Comparison of ENCODE assay signal across 25 cellular contexts in the genomic region with DNA sequence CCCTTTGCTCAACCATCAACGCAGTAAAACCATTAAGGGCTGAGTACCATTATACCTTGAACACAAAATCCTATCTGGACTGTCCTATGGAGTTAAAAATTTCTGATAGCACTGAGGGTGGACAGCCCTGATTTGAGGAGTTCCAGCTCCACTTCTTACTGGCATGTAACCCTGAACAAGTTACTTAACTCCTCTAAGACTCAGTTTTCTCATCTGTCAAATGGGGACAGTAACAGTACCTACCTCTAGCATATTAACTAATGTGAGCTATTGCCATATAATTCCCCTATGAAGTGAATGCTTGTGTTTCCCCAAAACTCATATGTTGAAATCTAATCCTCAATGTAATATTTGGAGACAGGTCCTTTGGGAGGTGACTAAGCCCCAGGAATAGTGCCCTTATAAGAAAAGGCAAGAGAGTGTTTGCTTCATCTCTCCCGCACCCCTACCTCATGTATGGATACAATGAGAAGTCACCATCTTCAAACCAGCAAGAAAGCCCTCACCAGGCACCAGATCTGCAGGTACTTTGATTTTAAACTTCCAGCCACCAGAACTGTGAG.
"Had no signal": no experiment of that assay in that cellular context is flagged by ENCODE, and none has a peak within 500 bp of the region (broad histone marks: within the 10 kb centered on the region; RNA-seq: fewer than 3 reads in every experiment).

No MANE protein-coding gene starts in this region.

- DNase-seq: cortex of kidney; dorsolateral prefrontal cortex; effector memory CD4-positive, alpha-beta T cell; foreskin melanocyte; head of caudate nucleus; kidney; left colon; left ventricle myocardium superior; mesenchymal stem cell; midbrain; nephron progenitor cell; stimulated activated CD4-positive, alpha-beta T cell treated with anti-CD3 and anti-CD28 coated beads, Interleukin-2, amount 100 ng/mL, for 24 hours; stimulated activated CD4-positive, alpha-beta T cell treated with anti-CD3 and anti-CD28 coated beads, Interleukin-4, amount 100 ng/mL, for 4 hours; stimulated activated naive B cell treated with anti-CD40 and anti-IgM and Interleukin-4, amounts not matched to agents 10 μg/mL and 1 μg/mL and 100 μg/mL, for 72 hours; stimulated activated naive CD8-positive, alpha-beta T cell treated with anti-CD3 and anti-CD28 coated beads, Interleukin-15, amount 100 ng/mL, for 72 hours; testis; upper lobe of right lung had no signal

- H3K27me3 Mint-ChIP-seq: stimulated activated naive CD8-positive, alpha-beta T cell treated with anti-CD3 and anti-CD28 coated beads, Interleukin-15, amount 100 ng/mL, for 72 hours had no signal

- ATAC-seq: left colon; left ventricle myocardium superior; sciatic nerve; stimulated activated naive B cell treated with anti-CD40 and anti-IgM and Interleukin-4, amounts not matched to agents 10 μg/mL and 1 μg/mL and 100 μg/mL, for 72 hours; stimulated activated naive CD8-positive, alpha-beta T cell treated with anti-CD3 and anti-CD28 coated beads, Interleukin-15, amount 100 ng/mL, for 72 hours had no signal

- H3K36me3 ChIP-seq: esophagus muscularis mucosa, upper lobe of right lung, vagina had no signal

- H3K9ac ChIP-seq: parathyroid adenoma had no signal

- H3K9me3 ChIP-seq: testis, upper lobe of right lung, vagina had no signal

- H3K27me3 ChIP-seq: dorsolateral prefrontal cortex, esophagus muscularis mucosa, hepatocyte, testis, tibial nerve, upper lobe of right lung, vagina had no signal

- H3K4me2 ChIP-seq: hepatocyte had no signal

- H3K4me3 ChIP-seq: dorsolateral prefrontal cortex, esophagus muscularis mucosa, hepatocyte, lung, testis, tibial nerve, upper lobe of right lung, vagina had no signal

- H3K4me3 Mint-ChIP-seq: nephron progenitor cell; stimulated activated naive B cell treated with anti-CD40 and anti-IgM and Interleukin-4, amounts not matched to agents 10 μg/mL and 1 μg/mL and 100 μg/mL, for 72 hours; stimulated activated naive CD8-positive, alpha-beta T cell treated with anti-CD3 and anti-CD28 coated beads, Interleukin-15, amount 100 ng/mL, for 72 hours had no signal

- H3K27ac Mint-ChIP-seq: nephron progenitor cell; stimulated activated naive B cell treated with anti-CD40 and anti-IgM and Interleukin-4, amounts not matched to agents 10 μg/mL and 1 μg/mL and 100 μg/mL, for 72 hours; stimulated activated naive CD8-positive, alpha-beta T cell treated with anti-CD3 and anti-CD28 coated beads, Interleukin-15, amount 100 ng/mL, for 72 hours had no signal

- FAIRE-seq: kidney had no signal

- H2AFZ ChIP-seq: hepatocyte, parathyroid adenoma had no signal

- H3K27ac ChIP-seq: dorsolateral prefrontal cortex, epithelial cell of prostate, esophagus muscularis mucosa, hepatocyte, parathyroid adenoma, testis, tibial nerve, upper lobe of right lung, vagina had no signal

- H3K4me1 ChIP-seq: parathyroid adenoma, testis had no signal
